Comparison of ENCODE assay signal across 8 cellular contexts in the genomic region with DNA sequence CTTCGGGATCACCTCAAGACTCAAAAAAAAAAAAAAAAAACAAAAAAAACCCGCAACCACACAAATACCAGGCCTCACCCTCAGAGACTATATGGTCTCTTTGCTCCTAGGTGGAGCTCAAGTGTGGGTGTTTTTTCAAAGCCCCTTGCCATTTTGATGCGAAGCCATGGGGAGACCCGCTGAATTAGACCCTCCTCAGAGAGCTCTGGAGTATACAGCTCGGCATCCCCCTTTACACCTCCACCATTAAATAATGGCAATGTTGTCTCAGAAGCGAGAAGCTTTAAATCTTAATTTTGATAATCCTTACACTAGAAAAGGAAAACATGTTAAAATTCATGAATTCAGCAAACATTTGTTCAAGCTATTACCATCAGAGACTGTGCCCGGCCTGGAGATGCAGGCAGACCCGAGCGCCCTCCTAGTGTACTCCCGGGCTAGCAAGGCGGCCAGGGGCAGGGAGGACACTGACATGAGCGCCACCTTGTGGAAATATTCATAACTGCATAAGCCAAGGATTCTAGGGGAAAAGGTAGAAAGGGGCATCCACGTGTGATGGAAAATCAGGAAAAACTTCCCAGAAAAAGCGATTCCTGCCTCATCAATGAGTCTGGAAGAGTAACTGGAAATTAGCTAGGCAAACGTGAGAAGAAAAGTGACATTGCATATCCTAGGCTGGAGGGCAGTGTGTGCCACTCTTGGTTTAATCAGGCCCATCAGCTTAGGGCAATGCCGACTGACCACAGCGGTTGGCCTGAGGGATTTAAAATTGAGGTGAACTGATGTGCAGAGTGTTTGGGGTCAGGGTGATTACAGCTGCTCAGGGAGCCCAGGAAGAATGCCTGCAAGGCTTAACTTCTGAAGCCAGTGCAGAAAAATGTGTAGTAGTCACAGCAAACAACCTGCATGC.
DNase-seq lines count a peak whose midpoint lies in the region; FAIRE-seq and TF ChIP-seq lines count a peak whose summit lies in the region.

No MANE protein-coding gene starts in this region.

- TF ChIP-seq CTCF in hepatocyte (IDR thresholded peaks at IDR 0.05; ENCODE audit: poor library complexity) (peak; percentile 79), smooth muscle cell (IDR thresholded peaks at IDR 0.05; ENCODE audit: borderline replicate concordance, insufficient read depth, poor library complexity, severe bottlenecking) (peak; percentile 90)

- no peak overlapping the region for H2AFZ ChIP-seq in hepatocyte
- H2AFZ ChIP-seq in smooth muscle cell (ENCODE audit: low read depth): no peak overlapping the region

- H3K9ac ChIP-seq in smooth muscle cell (ENCODE audit: low read depth): no peak overlapping the region

- FAIRE-seq in G401.6 (lab: Jason Lieb, UNC): peak; percentile 89

- H3F3A ChIP-seq in smooth muscle cell (ENCODE audit: low read depth): no peaks in the 10 kb centered on the region

- no peaks in the 10 kb centered on the region for H3K27me3 ChIP-seq in H7 (ENCODE audit: control insufficient read depth, insufficient read depth, low read length)
- H3K27me3 ChIP-seq in hepatocyte: no peaks in the 10 kb centered on the region
- H3K27me3 ChIP-seq in smooth muscle cell (ENCODE audit: low read depth): peaks cover 8% of the 10 kb centered on the region

- H3K4me1 ChIP-seq in hepatocyte (ENCODE audit: insufficient read depth) (no peaks in the 10 kb centered on the region), smooth muscle cell (ENCODE audit: low read depth) (no peaks in the 10 kb centered on the region)

- peak; percentile 81 for DNase-seq in H7
- DNase-seq in MV-4-11 (lab: John Stamatoyannopoulos, UW): peak; percentile 12
- peak; percentile 1 to 48 for DNase-seq in SW 1271 (lab: John Stamatoyannopoulos, UW)
- peak in 36 of 58 donors; percentile 1 to 59 (median 22) for DNase-seq in anterior cingulate cortex (lab: John Stamatoyannopoulos, UW)
- DNase-seq in hepatocyte (ENCODE audit: low spot score): peak; percentile 80
- peak; percentile 10 for DNase-seq in smooth muscle cell (lab: John Stamatoyannopoulos, UW; ENCODE audit: unreplicated experiment)
- no peak for DNase-seq in mesenteric fat pad (ENCODE audit: low spot score)

- H3K79me2 ChIP-seq in hepatocyte (no peaks in the 10 kb centered on the region), smooth muscle cell (ENCODE audit: low read depth) (no peaks in the 10 kb centered on the region)

- no peaks in the 10 kb centered on the region for H3K9me3 ChIP-seq in hepatocyte (ENCODE audit: low read depth)
- H3K9me3 ChIP-seq in smooth muscle cell (replicated peaks; ENCODE audit: low read depth): no peaks in the 10 kb centered on the region

- H3K4me3 ChIP-seq in H7 (ENCODE audit: insufficient read depth, low read depth, low read length) (no peak overlapping the region), hepatocyte (no peak overlapping the region), smooth muscle cell (no peak overlapping the region)

- H3K4me2 ChIP-seq in hepatocyte: no peak overlapping the region
- no peak overlapping the region for H3K4me2 ChIP-seq in smooth muscle cell

- H4K20me1 ChIP-seq in hepatocyte (ENCODE audit: insufficient read depth, poor library complexity, severe bottlenecking) (no peaks in the 10 kb centered on the region), smooth muscle cell (ENCODE audit: low read depth) (no peaks in the 10 kb centered on the region)

- H3K36me3 ChIP-seq in H7 (replicated peaks; ENCODE audit: control insufficient read depth, insufficient read depth, low read length): no peaks in the 10 kb centered on the region
- H3K36me3 ChIP-seq in hepatocyte (replicated peaks; ENCODE audit: insufficient read depth, low read depth): no peaks in the 10 kb centered on the region
- no peaks in the 10 kb centered on the region for H3K36me3 ChIP-seq in smooth muscle cell (ENCODE audit: low read depth)

- 43% methylated on average over 17 of the region's 17 CpGs for WGBS in hepatocyte (ENCODE audit: low lambda C conversion rate, missing lambda C conversion rate)
- WGBS in smooth muscle cell (ENCODE audit: low lambda C conversion rate): 43% methylated on average over 17 of the region's 17 CpGs

- no peaks in the 10 kb centered on the region for H3K9me2 ChIP-seq in hepatocyte (replicated peaks; ENCODE audit: insufficient read depth)

- no peak overlapping the region for H3K27ac ChIP-seq in hepatocyte
- H3K27ac ChIP-seq in smooth muscle cell (ENCODE audit: low read depth): no peak overlapping the region
